1 cellular context compared by ENCODE assay signal in the genomic region with DNA sequence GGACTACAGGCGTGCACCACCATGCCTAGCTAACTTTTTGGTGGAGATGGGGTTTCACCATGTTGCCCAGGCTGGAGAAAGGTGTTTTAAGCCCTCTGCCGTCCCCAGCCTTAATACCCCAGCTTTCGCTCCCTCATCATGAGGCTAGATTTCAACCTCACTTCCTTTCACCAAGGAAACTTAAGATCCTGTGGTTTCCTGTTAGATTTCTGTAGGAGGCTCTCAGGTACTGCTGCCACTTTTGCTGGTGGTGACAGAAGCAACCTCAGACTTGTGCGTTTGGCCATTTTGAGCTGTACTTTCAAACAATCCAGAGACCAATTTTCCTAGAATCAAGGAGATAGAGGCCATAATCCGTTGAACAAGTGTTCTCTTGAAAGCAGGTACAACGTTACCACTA.
TF ChIP-seq lines count a peak whose summit lies in the region.

No MANE protein-coding gene starts in this region.

TF ChIP-seq in HepG2, 621 proteins besides CTCF, POLR2A, EP300 and RAD21:
- TF ChIP-seq MATR3 (CRISPR knock-in tag; IDR thresholded peaks at IDR 0.05) (no peak), ZFP91 (CRISPR knock-in tag; IDR thresholded peaks at IDR 0.05; ENCODE audit: borderline replicate concordance) (no peak), FOXA1 (IDR thresholded peaks at IDR 0.05) (no peak), FOXA1 (CRISPR knock-in tag; IDR thresholded peaks at IDR 0.05) (no peak), CENPX (CRISPR knock-in tag; IDR thresholded peaks at IDR 0.05) (no peak), SIX4 (CRISPR knock-in tag; IDR thresholded peaks at IDR 0.05) (no peak), GABPB1 (CRISPR knock-in tag; IDR thresholded peaks at IDR 0.05) (no peak)
TF ChIP-seq in HepG2: peak in this region for 0.
